Comparison of ENCODE assay signal across 30 cellular contexts in the genomic region with DNA sequence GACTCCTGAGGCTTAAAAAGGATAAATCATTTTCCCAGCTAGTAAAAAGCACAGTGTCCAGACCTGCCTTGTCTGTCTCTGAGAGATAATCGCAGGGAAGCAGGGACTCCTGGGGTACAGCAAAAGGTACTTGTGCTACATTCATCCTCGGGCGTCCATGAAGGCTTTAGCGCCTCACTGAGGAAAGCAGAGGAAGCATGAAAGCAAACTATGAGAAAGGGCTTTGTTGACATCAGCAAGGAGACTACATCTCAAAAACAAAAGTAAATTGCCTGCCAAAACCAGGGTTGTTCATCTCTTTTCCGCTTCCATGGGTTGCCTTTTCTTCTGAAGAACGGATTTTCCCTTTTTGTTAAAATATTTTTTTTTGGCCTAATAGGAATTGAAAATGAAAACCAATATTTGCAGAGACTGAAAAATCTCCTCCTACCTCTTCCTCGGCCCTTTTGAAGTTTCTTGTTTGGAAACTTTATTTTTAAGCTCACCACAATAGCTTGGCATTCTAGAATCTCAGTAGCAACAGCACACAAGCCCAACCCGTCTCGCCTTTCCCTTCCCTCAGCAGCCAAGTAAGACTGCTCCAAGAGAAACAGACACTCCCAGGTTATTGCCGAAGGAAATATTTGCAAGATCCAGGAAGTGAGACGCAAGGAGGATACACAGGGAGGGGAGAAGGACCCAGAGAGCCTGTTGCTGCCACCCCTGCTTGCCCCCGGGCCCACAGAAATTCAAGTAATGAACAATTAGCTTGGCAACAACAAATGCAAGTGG.
A peak's percentile ranks its signal among the peaks of the same experiment; 100 is the strongest.
DNase-seq lines count a peak whose midpoint lies in the region; ATAC-seq and TF ChIP-seq lines count a peak whose summit lies in the region.
"Had no signal": no experiment of that assay in that cellular context is flagged by ENCODE, and none has a peak within 500 bp of the region (broad histone marks: within the 10 kb centered on the region; RNA-seq: fewer than 3 reads in every experiment).

No MANE protein-coding gene starts in this region.

- H3K9me3 ChIP-seq in Karpas-422 (ENCODE audit: low read length) (no peaks in the 10 kb centered on the region), breast epithelium (no peaks in the 10 kb centered on the region), osteoblast (ENCODE audit: low read depth, low read length) (no peaks in the 10 kb centered on the region)
- H3K9me3 ChIP-seq in CD8-positive, alpha-beta T cell (ENCODE audit: low read length), result no peaks in the 10 kb centered on the region
- H3K9me3 ChIP-seq: esophagus squamous epithelium had no signal

- intact Hi-C loops in breast epithelium (cut with DNase I; ENCODE audit: low total_unique reads), result no loop called here
- intact Hi-C loops in CD8-positive, alpha-beta T cell (cut with DNase I, micrococcal nuclease), result no loop called here

- H3K4me1 Mint-ChIP-seq in natural killer cell treated with Interleukin-12 subunit alpha and Interleukin-12 subunit beta and Interleukin-15 and Interleukin-18, amount 100 ng/mL, for 72 hours (ENCODE audit: low read depth in 2 of 2), result no peaks in the 10 kb centered on the region
- H3K4me1 Mint-ChIP-seq in CD8-positive, alpha-beta T cell (ENCODE audit: low read depth), result no peaks in the 10 kb centered on the region
- H3K4me1 Mint-ChIP-seq: CD4-positive, alpha-beta memory T cell; immature natural killer cell; naive B cell had no signal

- H3K36me3 ChIP-seq in Karpas-422 (ENCODE audit: insufficient read depth, low read length) (no peaks in the 10 kb centered on the region), breast epithelium (no peaks in the 10 kb centered on the region), osteoblast (ENCODE audit: insufficient read depth, low read length) (no peaks in the 10 kb centered on the region)
- H3K36me3 ChIP-seq in CD8-positive, alpha-beta T cell (ENCODE audit: insufficient read depth, low read length), result no peaks in the 10 kb centered on the region
- H3K36me3 ChIP-seq: esophagus squamous epithelium had no signal

- H3K9ac ChIP-seq in Karpas-422 (ENCODE audit: low read length), result no peak overlapping the region

- no peak overlapping the region for H3K4me3 Mint-ChIP-seq in natural killer cell treated with Interleukin-12 subunit alpha and Interleukin-12 subunit beta and Interleukin-15 and Interleukin-18, amount 100 ng/mL, for 72 hours
- no peak overlapping the region for H3K4me3 Mint-ChIP-seq in CD8-positive, alpha-beta T cell
- H3K4me3 Mint-ChIP-seq: activated CD8-positive, alpha-beta T cell treated with anti-CD3 and anti-CD28 coated beads, Interleukin-2, amount 10 ng/mL, durations not matched to agents 7 days and 5 days; CD4-positive, alpha-beta memory T cell; immature natural killer cell; type B pancreatic cell had no signal

- no peaks in the 10 kb centered on the region for H4K20me1 ChIP-seq in Karpas-422 (ENCODE audit: insufficient read depth, low read depth, low read length)
- H4K20me1 ChIP-seq in osteoblast (ENCODE audit: insufficient read depth, low read length), result no peaks in the 10 kb centered on the region

- no peaks in the 10 kb centered on the region for H3K27me3 ChIP-seq in Karpas-422 (ENCODE audit: low read length)
- H3K27me3 ChIP-seq in breast epithelium, result peaks cover 0 to 17% of the 10 kb centered on the region in 2 donors
- no peaks in the 10 kb centered on the region for H3K27me3 ChIP-seq in foreskin keratinocyte
- peaks cover 6% of the 10 kb centered on the region for H3K27me3 ChIP-seq in osteoblast (ENCODE audit: insufficient read depth, low read length)
- H3K27me3 ChIP-seq in CD8-positive, alpha-beta T cell (ENCODE audit: insufficient read depth, low read length), result no peaks in the 10 kb centered on the region
- H3K27me3 ChIP-seq: esophagus squamous epithelium had no signal

- DNase-seq in Karpas-422, result peak; percentile 48
- DNase-seq in breast epithelium (ENCODE audit: low spot score in 2 of 2), result no peak
- DNase-seq in foreskin keratinocyte, result no peak
- no peak for DNase-seq in osteoblast (ENCODE audit: insufficient read length, low spot score, missing footprints)
- no peak for DNase-seq in natural killer cell treated with Interleukin-12 subunit alpha and Interleukin-12 subunit beta and Interleukin-15 and Interleukin-18, amount 100 ng/mL, for 72 hours (ENCODE audit: low spot score)
- DNase-seq in CD8-positive, alpha-beta T cell, result no peak
- DNase-seq: activated CD4-positive, CD25-positive, alpha-beta regulatory T cell; activated CD8-positive, alpha-beta T cell treated with anti-CD3 and anti-CD28 coated beads, Interleukin-2, amount 10 ng/mL, durations not matched to agents 7 days and 5 days; activated naive CD4-positive, alpha-beta T cell; activated T-cell treated with anti-CD3 and anti-CD28 coated beads, Interleukin-2, amount 50 U/mL, for 1 hour; CD4-positive, alpha-beta memory T cell; DMS53; esophagus squamous epithelium; H7; head of caudate nucleus; immature natural killer cell; KBM-7; MV-4-11; naive B cell; NCI-H187; NCI-H82; PC-9; posterior cingulate gyrus; stimulated activated CD4-positive, alpha-beta T cell treated with anti-CD3 and anti-CD28 coated beads, Interleukin-2, amount 100 ng/mL, for 24 hours; stimulated activated naive CD8-positive, alpha-beta T cell treated with anti-CD3 and anti-CD28 coated beads, Interleukin-15, Interleukin-2, amounts not matched to agents 100 U/mL and 50 U/mL, for 24 hours had no signal

- H3K4me2 ChIP-seq in Karpas-422 (ENCODE audit: low read depth, low read length, poor library complexity, severe bottlenecking), result no peak overlapping the region
- H3K4me2 ChIP-seq in osteoblast (ENCODE audit: insufficient read depth, low read length), result peak overlapping the region; percentile 16
- H3K4me2 ChIP-seq: PC-9 had no signal

- CTCF ChIA-PET in CD8-positive, alpha-beta T cell (lab: Charles Lee), result no interaction called here

- H2AFZ ChIP-seq in Karpas-422 (ENCODE audit: low read length) (no peak overlapping the region), osteoblast (ENCODE audit: low read length) (no peak overlapping the region)
- H2AFZ ChIP-seq: PC-9 had no signal

- POLR2A ChIA-PET in CD8-positive, alpha-beta T cell (lab: Charles Lee), result no interaction called here

- no peak overlapping the region for H3K27ac Mint-ChIP-seq in natural killer cell treated with Interleukin-12 subunit alpha and Interleukin-12 subunit beta and Interleukin-15 and Interleukin-18, amount 100 ng/mL, for 72 hours
- no peak overlapping the region for H3K27ac Mint-ChIP-seq in CD8-positive, alpha-beta T cell
- H3K27ac Mint-ChIP-seq: activated CD8-positive, alpha-beta T cell treated with anti-CD3 and anti-CD28 coated beads, Interleukin-2, amount 10 ng/mL, durations not matched to agents 7 days and 5 days; CD4-positive, alpha-beta memory T cell; immature natural killer cell; type B pancreatic cell had no signal

- no peaks in the 10 kb centered on the region for H3K79me2 ChIP-seq in Karpas-422 (ENCODE audit: low read length)
- no peaks in the 10 kb centered on the region for H3K79me2 ChIP-seq in osteoblast (ENCODE audit: insufficient read depth, low read length)

- no peaks in the 10 kb centered on the region for H3K36me3 Mint-ChIP-seq in natural killer cell treated with Interleukin-12 subunit alpha and Interleukin-12 subunit beta and Interleukin-15 and Interleukin-18, amount 100 ng/mL, for 72 hours
- no peaks in the 10 kb centered on the region for H3K36me3 Mint-ChIP-seq in CD8-positive, alpha-beta T cell
- H3K36me3 Mint-ChIP-seq: CD4-positive, alpha-beta memory T cell; immature natural killer cell; naive B cell; type B pancreatic cell had no signal

- no peak for TF ChIP-seq POLR2A in breast epithelium (IDR thresholded peaks at IDR 0.05)

- H3K4me1 ChIP-seq in Karpas-422 (ENCODE audit: low read length) (no peaks in the 10 kb centered on the region), breast epithelium (no peaks in the 10 kb centered on the region), foreskin keratinocyte (peaks cover 7% of the 10 kb centered on the region), osteoblast (ENCODE audit: insufficient read depth, low read length) (no peaks in the 10 kb centered on the region)
- H3K4me1 ChIP-seq in CD8-positive, alpha-beta T cell (ENCODE audit: insufficient read depth, low read length), result no peaks in the 10 kb centered on the region
- H3K4me1 ChIP-seq: esophagus squamous epithelium had no signal

- peaks cover 7 to 30% of the 10 kb centered on the region in 2 donors for H3K27me3 Mint-ChIP-seq in natural killer cell treated with Interleukin-12 subunit alpha and Interleukin-12 subunit beta and Interleukin-15 and Interleukin-18, amount 100 ng/mL, for 72 hours
- H3K27me3 Mint-ChIP-seq in CD8-positive, alpha-beta T cell (ENCODE audit: low read depth), result peaks cover 4% of the 10 kb centered on the region
- H3K27me3 Mint-ChIP-seq: CD4-positive, alpha-beta memory T cell; type B pancreatic cell had no signal

- TF ChIP-seq CTCF in breast epithelium (IDR thresholded peaks at IDR 0.05) (no peak), foreskin keratinocyte (conservative IDR thresholded peaks at IDR 0.05) (peak; percentile 48), osteoblast (IDR thresholded peaks at IDR 0.05; ENCODE audit: extremely low read depth, low read depth, low read length) (no peak)
- TF ChIP-seq CTCF in CD8-positive, alpha-beta T cell (IDR thresholded peaks at IDR 0.05), result no peak

- H3K4me3 ChIP-seq in Karpas-422 (ENCODE audit: low read length) (no peak overlapping the region), breast epithelium (peak overlapping the region in 2 of 3 donors; percentile 0 to 15), osteoblast (ENCODE audit: insufficient read depth, low read length) (no peak overlapping the region)
- H3K4me3 ChIP-seq in CD8-positive, alpha-beta T cell (ENCODE audit: low read depth, low read length), result no peak overlapping the region
- H3K4me3 ChIP-seq: esophagus squamous epithelium, GM12878, PC-9, SK-N-MC had no signal

- ATAC-seq in foreskin keratinocyte, result peak; percentile 50
- no peak for ATAC-seq in natural killer cell treated with Interleukin-12 subunit alpha and Interleukin-12 subunit beta and Interleukin-15 and Interleukin-18, amount 100 ng/mL, for 72 hours
- ATAC-seq in GM21717 (IDR thresholded peaks at IDR 0.05; ENCODE audit: unreplicated experiment), result no peak
- no peak for ATAC-seq in HG03342 (IDR thresholded peaks at IDR 0.05; ENCODE audit: unreplicated experiment)
- ATAC-seq in CD8-positive, alpha-beta T cell, result no peak
- ATAC-seq: activated CD8-positive, alpha-beta T cell treated with anti-CD3 and anti-CD28 coated beads, Interleukin-2, amount 10 ng/mL, durations not matched to agents 7 days and 5 days; GM12878; stimulated activated naive CD8-positive, alpha-beta T cell treated with anti-CD3 and anti-CD28 coated beads, Interleukin-15, Interleukin-2, amounts not matched to agents 100 U/mL and 50 U/mL, for 24 hours had no signal

- no peaks in the 10 kb centered on the region for H3K9me3 Mint-ChIP-seq in natural killer cell treated with Interleukin-12 subunit alpha and Interleukin-12 subunit beta and Interleukin-15 and Interleukin-18, amount 100 ng/mL, for 72 hours
- no peaks in the 10 kb centered on the region for H3K9me3 Mint-ChIP-seq in CD8-positive, alpha-beta T cell
- H3K9me3 Mint-ChIP-seq: type B pancreatic cell had no signal

- no peaks in the 10 kb centered on the region for H3K9me2 ChIP-seq in Karpas-422 (replicated peaks; ENCODE audit: insufficient read depth, low read length)

- H3K27ac ChIP-seq in Karpas-422 (ENCODE audit: low read length), result no peak overlapping the region
- peak overlapping the region; percentile 48 to 58 for H3K27ac ChIP-seq in breast epithelium
- H3K27ac ChIP-seq in foreskin keratinocyte, result no peak overlapping the region
- H3K27ac ChIP-seq in osteoblast (ENCODE audit: low read depth, low read length), result no peak overlapping the region
- no peak overlapping the region for H3K27ac ChIP-seq in CD8-positive, alpha-beta T cell (ENCODE audit: low read depth, low read length)
- H3K27ac ChIP-seq: PC-9, SK-N-MC had no signal

Comparison
In these comparisons a context has a peak if more than half of its experiments do, and no peak if none do; other contexts are left out.
1. H3K27ac ChIP-seq: peak in breast epithelium (2 of 2); none in Karpas-422 (single experiment), foreskin keratinocyte (single experiment), osteoblast (single experiment) and CD8-positive, alpha-beta T cell (single experiment).
2. H3K4me3 ChIP-seq: peak in breast epithelium (2 of 3); none in Karpas-422 (single experiment), osteoblast (single experiment) and CD8-positive, alpha-beta T cell (single experiment).